Comparison of ENCODE assay signal across 9 cellular contexts in genomic region chr11:32071811-32072210, GRCh38. TPM values are rescaled to one million over a fixed set of nuclear protein-coding genes. Genes with fewer than 3 reads are reported as not detected.
DNase-seq lines count a peak whose midpoint lies in the region; ATAC-seq, FAIRE-seq and TF ChIP-seq lines count a peak whose summit lies in the region.
"Had no signal": no experiment of that assay in that cellular context is flagged by ENCODE, and none has a peak within 500 bp of the region (broad histone marks: within the 10 kb centered on the region; RNA-seq: fewer than 3 reads in every experiment).

No MANE protein-coding gene starts in this region.

- no peak overlapping the region for H3K4me3 ChIP-seq in Loucy (ENCODE audit: low read length, poor library complexity, severe bottlenecking)
- no peak overlapping the region for H3K4me3 ChIP-seq in bronchial epithelial cell (ENCODE audit: low read depth, low read length)

- no peaks in the 10 kb centered on the region for H3K4me1 ChIP-seq in Loucy (ENCODE audit: insufficient read depth, low read length, poor library complexity, severe bottlenecking)

- no peak for FAIRE-seq in bronchial epithelial cell (lab: Jason Lieb, UNC)

- H2AFZ ChIP-seq in Loucy (ENCODE audit: low read length) = no peak overlapping the region

- H3K4me2 ChIP-seq in Loucy (ENCODE audit: low read depth, low read length, poor library complexity, severe bottlenecking) = no peak overlapping the region

- DNase-seq in COLO829 (ENCODE audit: low spot score) (peak; percentile 55), bronchial epithelial cell (ENCODE audit: low read depth) (peak; percentile 43), mesothelial cell of epicardium (ENCODE audit: low spot score in 2 of 2, unreplicated experiment in 2 of 2) (no peak), NCI-H2107 treated with DMSO at 0.1 percent for 48 hours (lab: John Stamatoyannopoulos, UW; ENCODE audit: unreplicated experiment) (no peak), hippocampal formation (lab: John Stamatoyannopoulos, UW) (no peak)
- DNase-seq in stimulated activated naive CD4-positive, alpha-beta T cell (lab: John Stamatoyannopoulos, UW) = no peak

- no peak overlapping the region for H3K4me3 Mint-ChIP-seq in mesothelial cell of epicardium
- H3K4me3 Mint-ChIP-seq: activated naive CD4-positive, alpha-beta T cell treated with anti-CD3 and anti-CD28 coated beads, Interleukin-2, amount 50 U/mL, for 24 hours had no signal

- no peaks in the 10 kb centered on the region for H3K9me2 ChIP-seq in Loucy (replicated peaks; ENCODE audit: low read depth, low read length)

- H3K4me1 Mint-ChIP-seq in mesothelial cell of epicardium = peaks cover 61% of the 10 kb centered on the region
- H3K4me1 Mint-ChIP-seq: activated naive CD4-positive, alpha-beta T cell treated with anti-CD3 and anti-CD28 coated beads, Interleukin-2, amount 50 U/mL, for 24 hours had no signal

- H3K27ac Mint-ChIP-seq in mesothelial cell of epicardium = peak overlapping the region; percentile 1
- H3K27ac Mint-ChIP-seq: activated naive CD4-positive, alpha-beta T cell treated with anti-CD3 and anti-CD28 coated beads, Interleukin-2, amount 50 U/mL, for 24 hours had no signal

- no peaks in the 10 kb centered on the region for H3F3A ChIP-seq in Loucy (ENCODE audit: low read depth)

- no peaks in the 10 kb centered on the region for H3K27me3 Mint-ChIP-seq in mesothelial cell of epicardium (ENCODE audit: low read depth)

- no peaks in the 10 kb centered on the region for H3K36me3 Mint-ChIP-seq in mesothelial cell of epicardium
- H3K36me3 Mint-ChIP-seq: activated naive CD4-positive, alpha-beta T cell treated with anti-CD3 and anti-CD28 coated beads, Interleukin-2, amount 50 U/mL, for 24 hours had no signal

- no peaks in the 10 kb centered on the region for H3K9me3 ChIP-seq in Loucy (ENCODE audit: insufficient read depth, low read depth, low read length)

- TF ChIP-seq CTCF in Loucy (conservative IDR thresholded peaks at IDR 0.05; ENCODE audit: low read length) (peak; percentile 40), bronchial epithelial cell (IDR thresholded peaks at IDR 0.05; ENCODE audit: insufficient read depth, low read length, severe bottlenecking) (peak; percentile 43), mesothelial cell of epicardium (IDR thresholded peaks at IDR 0.05; ENCODE audit: unreplicated experiment) (no peak)

- no peak overlapping the region for H3K9ac ChIP-seq in Loucy (ENCODE audit: low read depth, low read length, poor library complexity, severe bottlenecking)

- no peaks in the 10 kb centered on the region for H3K79me2 ChIP-seq in Loucy (ENCODE audit: insufficient read depth, low read length)

- ATAC-seq in GM19463 (IDR thresholded peaks at IDR 0.05; ENCODE audit: unreplicated experiment) = no peak

- H3K9me3 Mint-ChIP-seq in mesothelial cell of epicardium = no peaks in the 10 kb centered on the region
- H3K9me3 Mint-ChIP-seq: activated naive CD4-positive, alpha-beta T cell treated with anti-CD3 and anti-CD28 coated beads, Interleukin-2, amount 50 U/mL, for 24 hours had no signal

- H3K36me3 ChIP-seq in Loucy (ENCODE audit: insufficient read depth, low read length) (no peaks in the 10 kb centered on the region), bronchial epithelial cell (ENCODE audit: control insufficient read depth, insufficient read depth, low read length) (no peaks in the 10 kb centered on the region)

- H3K27me3 ChIP-seq in Loucy (ENCODE audit: insufficient read depth, low read length, poor library complexity, severe bottlenecking) = no peaks in the 10 kb centered on the region
- peaks cover 23% of the 10 kb centered on the region for H3K27me3 ChIP-seq in bronchial epithelial cell (ENCODE audit: control insufficient read depth, insufficient read depth, low read length)

- H4K20me1 ChIP-seq in Loucy (ENCODE audit: insufficient read depth, low read length, poor library complexity, severe bottlenecking) = no peaks in the 10 kb centered on the region

RNA-seq across cellular contexts. Expression of gene RCN1, which starts 19.1 kb away (rescaled TPM):
- total RNA-seq in bronchial epithelial cell (107 and 113 TPM in 2 replicates), mesothelial cell of epicardium (183 to 190 TPM (median 189 TPM) in 3 replicates)

Comparison
In these comparisons a context has a peak if more than half of its experiments do, and no peak if none do; other contexts are left out.
1. DNase-seq: peak in COLO829 (single experiment) and bronchial epithelial cell (single experiment); none in mesothelial cell of epicardium (0 of 2), NCI-H2107 treated with DMSO at 0.1 percent for 48 hours (single experiment), hippocampal formation (0 of 2) and stimulated activated naive CD4-positive, alpha-beta T cell (0 of 6).